13 cellular contexts compared by ENCODE assay signal in genomic region chr14:100106661-100107112, GRCh38. TPM values are rescaled to one million over a fixed set of nuclear protein-coding genes. Genes with fewer than 3 reads are reported as not detected.
A peak's percentile ranks its signal among the peaks of the same experiment; 100 is the strongest.
DNase-seq lines count a peak whose midpoint lies in the region; ATAC-seq, FAIRE-seq and TF ChIP-seq lines count a peak whose summit lies in the region.
"Had no signal": no experiment of that assay in that cellular context is flagged by ENCODE, and none has a peak within 500 bp of the region (broad histone marks: within the 10 kb centered on the region; RNA-seq: fewer than 3 reads in every experiment).

No MANE protein-coding gene starts in this region.

- peaks cover 55% of the 10 kb centered on the region for H3K36me3 ChIP-seq in CD8-positive, alpha-beta memory T cell (ENCODE audit: insufficient read depth, low read length)
- no peaks in the 10 kb centered on the region for H3K36me3 ChIP-seq in endothelial cell of umbilical vein (ENCODE audit: control insufficient read depth in 2 of 2, extremely low read depth in 1 of 2, insufficient read depth in 2 of 2, low read length in 2 of 2)
- H3K36me3 ChIP-seq in thyroid gland: no peaks in the 10 kb centered on the region

- no peak for ATAC-seq in natural killer cell treated with Interleukin-12 subunit alpha and Interleukin-12 subunit beta and Interleukin-15 and Interleukin-18, amount 100 ng/mL, for 72 hours
- ATAC-seq in HG03342 (IDR thresholded peaks at IDR 0.05; ENCODE audit: unreplicated experiment) (no peak), HG03175 (IDR thresholded peaks at IDR 0.05; ENCODE audit: unreplicated experiment) (no peak)

- no peaks in the 10 kb centered on the region for H3K9me3 ChIP-seq in CD8-positive, alpha-beta memory T cell (ENCODE audit: low read length)
- H3K9me3 ChIP-seq in endothelial cell of umbilical vein (replicated peaks; ENCODE audit: control insufficient read depth, insufficient read depth, low read length) (no peaks in the 10 kb centered on the region), thyroid gland (no peaks in the 10 kb centered on the region)

- no peaks in the 10 kb centered on the region for H3K79me2 ChIP-seq in endothelial cell of umbilical vein (ENCODE audit: control insufficient read depth, insufficient read depth, low read length)

- H3K4me1 Mint-ChIP-seq in CD8-positive, alpha-beta memory T cell: peaks cover 77 to 89% (median 81%) of the 10 kb centered on the region in 3 donors
- H3K4me1 Mint-ChIP-seq in T-helper 1 cell treated with Interleukin-12 subunit alpha and Interleukin-12 subunit beta and Interleukin-4 antibody, amounts not matched to agents 30 μg/mL and 1 μg/mL, for 36 hours (ENCODE audit: low read depth): peaks cover 68% of the 10 kb centered on the region
- H3K4me1 Mint-ChIP-seq in natural killer cell treated with Interleukin-12 subunit alpha and Interleukin-12 subunit beta and Interleukin-15 and Interleukin-18, amount 100 ng/mL, for 72 hours (ENCODE audit: low read depth in 2 of 2): peaks cover 70 to 71% of the 10 kb centered on the region in 2 donors

- peaks cover 7 to 95% (median 26%) of the 10 kb centered on the region in 3 donors for H3K36me3 Mint-ChIP-seq in CD8-positive, alpha-beta memory T cell
- peaks cover 66% of the 10 kb centered on the region for H3K36me3 Mint-ChIP-seq in T-helper 1 cell treated with Interleukin-12 subunit alpha and Interleukin-12 subunit beta and Interleukin-4 antibody, amounts not matched to agents 30 μg/mL and 1 μg/mL, for 36 hours (ENCODE audit: low read depth)
- peaks cover 6% of the 10 kb centered on the region for H3K36me3 Mint-ChIP-seq in natural killer cell treated with Interleukin-12 subunit alpha and Interleukin-12 subunit beta and Interleukin-15 and Interleukin-18, amount 100 ng/mL, for 72 hours

- CTCF ChIA-PET in CD8-positive, alpha-beta memory T cell (lab: Charles Lee): interaction anchor here (3.0 to 58.3 kb wide), 2 partner anchors 34 to 86 kb away, joined by 11 to 1568 read pairs; partner anchors contain the start of gene EVL
- CTCF ChIA-PET in endothelial cell of umbilical vein (lab: Charles Lee): interaction anchor here (2.6 to 6.2 kb wide), 5 partner anchors 15 to 125 kb away, joined by 9 to 150 read pairs (median 22); no protein-coding TSS in a partner anchor

- peaks cover 77% of the 10 kb centered on the region for H3K4me1 ChIP-seq in CD8-positive, alpha-beta memory T cell (ENCODE audit: insufficient read depth, low read length)
- H3K4me1 ChIP-seq in endothelial cell of umbilical vein (ENCODE audit: control insufficient read depth, extremely low read depth, insufficient read depth, low read length) (peaks cover 26% of the 10 kb centered on the region), thyroid gland (peaks cover 10 to 44% of the 10 kb centered on the region in 2 donors)

- H3K27me3 Mint-ChIP-seq in CD8-positive, alpha-beta memory T cell: peaks cover 0 to 6% of the 10 kb centered on the region in 2 donors
- no peaks in the 10 kb centered on the region for H3K27me3 Mint-ChIP-seq in T-helper 1 cell treated with Interleukin-12 subunit alpha and Interleukin-12 subunit beta and Interleukin-4 antibody, amounts not matched to agents 30 μg/mL and 1 μg/mL, for 36 hours (ENCODE audit: low read depth)
- no peaks in the 10 kb centered on the region for H3K27me3 Mint-ChIP-seq in natural killer cell treated with Interleukin-12 subunit alpha and Interleukin-12 subunit beta and Interleukin-15 and Interleukin-18, amount 100 ng/mL, for 72 hours

- POLR2A ChIA-PET in CD8-positive, alpha-beta memory T cell (lab: Charles Lee): interaction anchor here (2.0 to 10.8 kb wide), 2 partner anchors 28 to 38 kb away, joined by 6 to 106 read pairs; partner anchors contain the start of gene EVL
- POLR2A ChIA-PET in endothelial cell of umbilical vein (lab: Charles Lee): no interaction called here

- H3K9ac ChIP-seq in endothelial cell of umbilical vein (replicated peaks; ENCODE audit: extremely low read depth, insufficient read depth, low read length): no peak overlapping the region

- dilution Hi-C loops in endothelial cell of umbilical vein (cut with MboI; ENCODE audit: extremely low pct_ligation_motif_present, low sequenced_read_pairs): no loop called here

- peak overlapping the region; percentile 3 for H3K27ac ChIP-seq in CD8-positive, alpha-beta memory T cell (ENCODE audit: low read depth, low read length)
- H3K27ac ChIP-seq in endothelial cell of umbilical vein (ENCODE audit: insufficient read depth, low read depth, low read length) (no peak overlapping the region), thyroid gland (peak overlapping the region in 1 of 3 donors; percentile 24)

- peak in 1 of 5 donors; percentile 50 for DNase-seq in CD8-positive, alpha-beta memory T cell
- peak; percentile 9 for DNase-seq in endothelial cell of umbilical vein (ENCODE audit: low read depth, low spot score)
- DNase-seq in natural killer cell treated with Interleukin-12 subunit alpha and Interleukin-12 subunit beta and Interleukin-15 and Interleukin-18, amount 100 ng/mL, for 72 hours (ENCODE audit: low spot score): no peak
- DNase-seq in thyroid gland: no peak
- no peak for DNase-seq in D721Med (ENCODE audit: insufficient read length, low spot score)
- DNase-seq: Calu3, endodermal cell, NCI-H1092 treated with DMSO at 0.1 percent for 48 hours had no signal

- TF ChIP-seq POLR2A in endothelial cell of umbilical vein (IDR thresholded peaks at IDR 0.05; ENCODE audit: low read depth, low read length) (no peak), thyroid gland (IDR thresholded peaks at IDR 0.05) (no peak)

- H2AFZ ChIP-seq in endothelial cell of umbilical vein (ENCODE audit: low read depth, low read length): no peak overlapping the region

- H3K27me3 ChIP-seq in CD8-positive, alpha-beta memory T cell (ENCODE audit: insufficient read depth, low read length, poor library complexity, severe bottlenecking): no peaks in the 10 kb centered on the region
- H3K27me3 ChIP-seq in endothelial cell of umbilical vein (ENCODE audit: control insufficient read depth in 2 of 2, insufficient read depth in 2 of 2, low read length in 2 of 2) (no peaks in the 10 kb centered on the region), thyroid gland (no peaks in the 10 kb centered on the region)

- WGBS in thyroid gland, 2 donors: 79 to 80% methylated on average over 8 of the region's 8 CpGs

- no peak overlapping the region for H3K4me3 ChIP-seq in CD8-positive, alpha-beta memory T cell (ENCODE audit: low read length)
- H3K4me3 ChIP-seq in endothelial cell of umbilical vein (replicated peaks in 1 of 3; ENCODE audit: insufficient read depth in 1 of 3, low read depth in 1 of 3, low read length in 3 of 3) (no peak overlapping the region), thyroid gland (replicated peaks in 1 of 3) (no peak overlapping the region)
- H3K4me3 ChIP-seq: smooth muscle cell had no signal

- no peaks in the 10 kb centered on the region for H4K20me1 ChIP-seq in endothelial cell of umbilical vein (replicated peaks; ENCODE audit: control insufficient read depth, extremely low read depth, insufficient read depth, low read length)

- BruUV-seq in endothelial cell of umbilical vein (replicated peaks; lab: Mats Ljungman, UMichigan): no TSS peak

- H3K27ac Mint-ChIP-seq in CD8-positive, alpha-beta memory T cell: peak overlapping the region; percentile 86 to 97 (median 94)
- peak overlapping the region; percentile 78 for H3K27ac Mint-ChIP-seq in T-helper 1 cell treated with Interleukin-12 subunit alpha and Interleukin-12 subunit beta and Interleukin-4 antibody, amounts not matched to agents 30 μg/mL and 1 μg/mL, for 36 hours
- peak overlapping the region; percentile 86 to 89 for H3K27ac Mint-ChIP-seq in natural killer cell treated with Interleukin-12 subunit alpha and Interleukin-12 subunit beta and Interleukin-15 and Interleukin-18, amount 100 ng/mL, for 72 hours
- H3K27ac Mint-ChIP-seq: endodermal cell had no signal

- peak overlapping the region; percentile 17 for H3K4me2 ChIP-seq in endothelial cell of umbilical vein (ENCODE audit: insufficient read depth, low read length)

- no peaks in the 10 kb centered on the region for H3K9me1 ChIP-seq in endothelial cell of umbilical vein (replicated peaks; ENCODE audit: control insufficient read depth, extremely low read depth, insufficient read depth, low read length)

- peak; percentile 67 for FAIRE-seq in endothelial cell of umbilical vein (lab: Jason Lieb, UNC)
- no peak for FAIRE-seq in D721Med (lab: Jason Lieb, UNC)
- FAIRE-seq: RCC 7860 had no signal

- intact Hi-C loops in endothelial cell of umbilical vein (cut with micrococcal nuclease): no loop called here
- intact Hi-C loops in thyroid gland (cut with DNase I): no loop called here

- no peaks in the 10 kb centered on the region for H3K9me3 Mint-ChIP-seq in CD8-positive, alpha-beta memory T cell
- no peaks in the 10 kb centered on the region for H3K9me3 Mint-ChIP-seq in T-helper 1 cell treated with Interleukin-12 subunit alpha and Interleukin-12 subunit beta and Interleukin-4 antibody, amounts not matched to agents 30 μg/mL and 1 μg/mL, for 36 hours
- no peaks in the 10 kb centered on the region for H3K9me3 Mint-ChIP-seq in natural killer cell treated with Interleukin-12 subunit alpha and Interleukin-12 subunit beta and Interleukin-15 and Interleukin-18, amount 100 ng/mL, for 72 hours
- H3K9me3 Mint-ChIP-seq: endodermal cell had no signal

- peak overlapping the region; percentile 26 to 86 (median 74) for H3K4me3 Mint-ChIP-seq in CD8-positive, alpha-beta memory T cell
- H3K4me3 Mint-ChIP-seq in T-helper 1 cell treated with Interleukin-12 subunit alpha and Interleukin-12 subunit beta and Interleukin-4 antibody, amounts not matched to agents 30 μg/mL and 1 μg/mL, for 36 hours: peak overlapping the region; percentile 69
- H3K4me3 Mint-ChIP-seq in natural killer cell treated with Interleukin-12 subunit alpha and Interleukin-12 subunit beta and Interleukin-15 and Interleukin-18, amount 100 ng/mL, for 72 hours: peak overlapping the region; percentile 62
- H3K4me3 Mint-ChIP-seq: endodermal cell had no signal

- TF ChIP-seq CTCF in endothelial cell of umbilical vein (IDR thresholded peaks at IDR 0.05; ENCODE audit: extremely low read depth in 1 of 2, insufficient read depth in 1 of 2, low read depth in 1 of 2, low read length in 2 of 2) (no peak), thyroid gland (IDR thresholded peaks at IDR 0.05) (no peak), D721Med (IDR thresholded peaks at IDR 0.05; ENCODE audit: insufficient read depth, missing control alignments) (no peak)

RNA-seq across cellular contexts. Expression of gene EVL, which starts 41.5 kb away (rescaled TPM):
- 100 to 1,000 TPM; 218 to 228 TPM for total RNA-seq in CD8-positive, alpha-beta memory T cell
- polyA plus RNA-seq in CD8-positive, alpha-beta memory T cell: 129 TPM
- total RNA-seq in endothelial cell of umbilical vein (61.9 and 62.5 TPM in 2 replicates), thyroid gland (10 to 100 TPM; 24.2 to 40.1 (median 29.8) TPM)
- 34.6 and 36.5 TPM in 2 replicates for polyA plus RNA-seq in endothelial cell of umbilical vein
- 29.6 and 33.9 TPM in 2 replicates for polyA plus RNA-seq in endothelial cell of umbilical vein (2011; cell fraction: cytosol; rRNA removed)
- polyA plus RNA-seq in endothelial cell of umbilical vein (2011; cell fraction: nucleus; rRNA removed): 164 and 173 TPM in 2 replicates
- 46.6 and 50.4 TPM in 2 replicates for polyA plus RNA-seq in endothelial cell of umbilical vein (2012)
- 40.0 and 48.4 TPM in 2 replicates for polyA minus RNA-seq in endothelial cell of umbilical vein
- polyA minus RNA-seq in endothelial cell of umbilical vein (2011; cell fraction: cytosol; rRNA and poly(A)+ RNA removed): 4.7 TPM
- 50.3 and 54.3 TPM in 2 replicates for polyA minus RNA-seq in endothelial cell of umbilical vein (2011; cell fraction: nucleus; rRNA and poly(A)+ RNA removed)
- 100 to 1,000 TPM; 109 to 232 TPM for total RNA-seq in natural killer cell treated with Interleukin-12 subunit alpha and Interleukin-12 subunit beta and Interleukin-15 and Interleukin-18, amount 100 ng/mL, for 72 hours

RNA-seq across cellular contexts. Expression of gene DEGS2, which starts 52.8 kb away (rescaled TPM):
- total RNA-seq in CD8-positive, alpha-beta memory T cell: under 1 TPM; 0.35 to 0.42 TPM
- 0.72 TPM for polyA plus RNA-seq in CD8-positive, alpha-beta memory T cell
- not detected in 2 replicates for total RNA-seq in endothelial cell of umbilical vein
- polyA plus RNA-seq in endothelial cell of umbilical vein: 0.02 and 0.06 TPM in 2 replicates
- polyA plus RNA-seq in endothelial cell of umbilical vein (2011; cell fraction: cytosol; rRNA removed): not detected in 2 replicates
- 0.03 TPM in 1 of 2 replicates, not detected in the other for polyA plus RNA-seq in endothelial cell of umbilical vein (2011; cell fraction: nucleus; rRNA removed)
- polyA plus RNA-seq in endothelial cell of umbilical vein (2012): 0.15 and 0.16 TPM in 2 replicates
- 0.49 TPM in 1 of 2 replicates, not detected in the other for polyA minus RNA-seq in endothelial cell of umbilical vein
- not detected for polyA minus RNA-seq in endothelial cell of umbilical vein (2011; cell fraction: cytosol; rRNA and poly(A)+ RNA removed)
- 0.19 TPM in 1 of 2 replicates, not detected in the other for polyA minus RNA-seq in endothelial cell of umbilical vein (2011; cell fraction: nucleus; rRNA and poly(A)+ RNA removed)
- total RNA-seq in natural killer cell treated with Interleukin-12 subunit alpha and Interleukin-12 subunit beta and Interleukin-15 and Interleukin-18, amount 100 ng/mL, for 72 hours: under 1 TPM in 1 of 2 donors, not detected in 1; 0.33 TPM
- total RNA-seq in thyroid gland: 1 to 10 TPM in 3 of 4 donors, under 1 TPM in 1; 0.54 to 7.6 (median 3.6) TPM
